Comparison of ENCODE assay signal across 1 cellular context in the genomic region with DNA sequence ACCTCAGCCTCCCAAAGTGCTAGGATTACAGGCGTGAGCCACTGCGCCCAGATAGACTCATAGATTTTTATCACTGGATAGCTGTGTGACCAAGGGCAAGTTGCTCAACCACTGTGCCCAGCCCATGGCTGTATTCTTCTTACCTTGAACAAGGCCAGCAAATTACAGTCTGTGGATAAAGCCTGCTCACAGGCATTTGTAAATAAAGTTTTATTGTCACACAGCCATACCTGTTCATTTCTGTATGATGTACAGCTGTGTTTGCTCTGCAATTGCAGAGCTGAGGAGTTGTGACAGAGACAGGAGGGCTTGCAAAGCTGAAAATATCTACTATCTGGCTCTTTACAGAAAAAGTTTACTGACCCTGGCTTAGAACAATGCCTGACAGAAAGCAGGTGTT.
A peak's percentile ranks its signal among the peaks of the same experiment; 100 is the strongest.
TF ChIP-seq lines count a peak whose summit lies in the region.

No MANE protein-coding gene starts in this region.

TF ChIP-seq in K562, 482 proteins besides CTCF, POLR2A, EP300 and RAD21 (continued from another document):
- TF ChIP-seq, protein P1, sequence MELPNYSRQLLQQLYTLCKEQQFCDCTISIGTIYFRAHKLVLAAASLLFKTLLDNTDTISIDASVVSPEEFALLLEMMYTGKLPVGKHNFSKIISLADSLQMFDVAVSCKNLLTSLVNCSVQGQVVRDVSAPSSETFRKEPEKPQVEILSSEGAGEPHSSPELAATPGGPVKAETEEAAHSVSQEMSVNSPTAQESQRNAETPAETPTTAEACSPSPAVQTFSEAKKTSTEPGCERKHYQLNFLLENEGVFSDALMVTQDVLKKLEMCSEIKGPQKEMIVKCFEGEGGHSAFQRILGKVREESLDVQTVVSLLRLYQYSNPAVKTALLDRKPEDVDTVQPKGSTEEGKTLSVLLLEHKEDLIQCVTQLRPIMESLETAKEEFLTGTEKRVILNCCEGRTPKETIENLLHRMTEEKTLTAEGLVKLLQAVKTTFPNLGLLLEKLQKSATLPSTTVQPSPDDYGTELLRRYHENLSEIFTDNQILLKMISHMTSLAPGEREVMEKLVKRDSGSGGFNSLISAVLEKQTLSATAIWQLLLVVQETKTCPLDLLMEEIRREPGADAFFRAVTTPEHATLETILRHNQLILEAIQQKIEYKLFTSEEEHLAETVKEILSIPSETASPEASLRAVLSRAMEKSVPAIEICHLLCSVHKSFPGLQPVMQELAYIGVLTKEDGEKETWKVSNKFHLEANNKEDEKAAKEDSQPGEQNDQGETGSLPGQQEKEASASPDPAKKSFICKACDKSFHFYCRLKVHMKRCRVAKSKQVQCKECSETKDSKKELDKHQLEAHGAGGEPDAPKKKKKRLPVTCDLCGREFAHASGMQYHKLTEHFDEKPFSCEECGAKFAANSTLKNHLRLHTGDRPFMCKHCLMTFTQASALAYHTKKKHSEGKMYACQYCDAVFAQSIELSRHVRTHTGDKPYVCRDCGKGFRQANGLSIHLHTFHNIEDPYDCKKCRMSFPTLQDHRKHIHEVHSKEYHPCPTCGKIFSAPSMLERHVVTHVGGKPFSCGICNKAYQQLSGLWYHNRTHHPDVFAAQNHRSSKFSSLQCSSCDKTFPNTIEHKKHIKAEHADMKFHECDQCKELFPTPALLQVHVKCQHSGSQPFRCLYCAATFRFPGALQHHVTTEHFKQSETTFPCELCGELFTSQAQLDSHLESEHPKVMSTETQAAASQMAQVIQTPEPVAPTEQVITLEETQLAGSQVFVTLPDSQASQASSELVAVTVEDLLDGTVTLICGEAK (IDR thresholded peaks at IDR 0.05) = peak; percentile 92
- TF ChIP-seq, protein P1 (CRISPR knock-in tag; IDR thresholded peaks at IDR 0.05) = peak; percentile 87
- TF ChIP-seq, protein P2, sequence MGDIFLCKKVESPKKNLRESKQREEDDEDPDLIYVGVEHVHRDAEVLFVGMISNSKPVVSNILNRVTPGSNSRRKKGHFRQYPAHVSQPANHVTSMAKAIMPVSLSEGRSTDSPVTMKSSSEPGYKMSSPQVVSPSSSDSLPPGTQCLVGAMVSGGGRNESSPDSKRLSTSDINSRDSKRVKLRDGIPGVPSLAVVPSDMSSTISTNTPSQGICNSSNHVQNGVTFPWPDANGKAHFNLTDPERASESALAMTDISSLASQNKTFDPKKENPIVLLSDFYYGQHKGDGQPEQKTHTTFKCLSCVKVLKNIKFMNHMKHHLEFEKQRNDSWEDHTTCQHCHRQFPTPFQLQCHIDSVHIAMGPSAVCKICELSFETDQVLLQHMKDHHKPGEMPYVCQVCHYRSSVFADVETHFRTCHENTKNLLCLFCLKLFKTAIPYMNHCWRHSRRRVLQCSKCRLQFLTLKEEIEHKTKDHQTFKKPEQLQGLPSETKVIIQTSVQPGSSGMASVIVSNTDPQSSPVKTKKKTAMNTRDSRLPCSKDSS (IDR thresholded peaks at IDR 0.05; ENCODE audit: low read depth, partially characterized antibody) = no peak
- no peak for TF ChIP-seq ZNF717 (CRISPR knock-in tag; IDR thresholded peaks at IDR 0.05)
